1 cellular context compared by ENCODE assay signal in genomic region chr18:61398961-61399632, GRCh38.
TF ChIP-seq lines count a peak whose summit lies in the region.

No MANE protein-coding gene starts in this region.

TF ChIP-seq in WTC11, 78 proteins besides CTCF, POLR2A, EP300 and RAD21 (continued from another document):
- no peak for TF ChIP-seq IRF1 (CRISPR knock-in tag; IDR thresholded peaks at IDR 0.05)
- TF ChIP-seq ARID4B (CRISPR knock-in tag; IDR thresholded peaks at IDR 0.05; ENCODE audit: borderline replicate concordance): no peak
